Comparison of ENCODE assay signal across 25 cellular contexts in genomic region chr3:64061628-64062027, GRCh38.
"Had no signal": no experiment of that assay in that cellular context is flagged by ENCODE, and none has a peak within 500 bp of the region (broad histone marks: within the 10 kb centered on the region; RNA-seq: fewer than 3 reads in every experiment).

No MANE protein-coding gene starts in this region.

- H3K27ac ChIP-seq: coronary artery, dorsolateral prefrontal cortex, esophagus squamous epithelium, gastrocnemius medialis, left lung, lower lobe of right lung had no signal

- H3K9me3 ChIP-seq: esophagus squamous epithelium, gastrocnemius medialis, left lung, lower lobe of right lung, mucosa of descending colon had no signal

- FAIRE-seq: colon, endothelial cell of umbilical vein, kidney had no signal

- H3K4me3 ChIP-seq: coronary artery, dorsolateral prefrontal cortex, esophagus squamous epithelium, gastrocnemius medialis, heart right ventricle, left lung, lower lobe of right lung, mucosa of descending colon had no signal

- H3K27me3 ChIP-seq: esophagus squamous epithelium, gastrocnemius medialis, heart right ventricle, left lung had no signal

- ATAC-seq: gastrocnemius medialis, heart right ventricle, left lung, left ventricle myocardium superior, lower lobe of right lung, mucosa of descending colon had no signal

- DNase-seq: dermis blood vessel endothelial cell; dorsolateral prefrontal cortex; effector CD4-positive, alpha-beta T cell; effector memory CD4-positive, alpha-beta T cell; esophagus squamous epithelium; foreskin fibroblast; foreskin melanocyte; gastrocnemius medialis; glutamatergic neuron; head of caudate nucleus; heart right ventricle; hypothalamus; immature natural killer cell; islet precursor cell; kidney; kidney glomerular epithelial cell; left lung; left ventricle myocardium superior; lower lobe of right lung; mesenchymal stem cell; mucosa of descending colon; naive B cell had no signal

- H3K36me3 ChIP-seq: esophagus squamous epithelium, gastrocnemius medialis, heart right ventricle, left lung, lower lobe of right lung had no signal

- H3K4me1 ChIP-seq: esophagus squamous epithelium, left lung, lower lobe of right lung had no signal
